In genomic region chr9:69018688-69019087, GRCh38 we compare ENCODE assay signal across 32 cellular contexts. TPM values are rescaled to one million over a fixed set of nuclear protein-coding genes. Genes with fewer than 3 reads are reported as not detected.
DNase-seq lines count a peak whose midpoint lies in the region; ATAC-seq and TF ChIP-seq lines count a peak whose summit lies in the region.
"Had no signal": no experiment of that assay in that cellular context is flagged by ENCODE, and none has a peak within 500 bp of the region (broad histone marks: within the 10 kb centered on the region; RNA-seq: fewer than 3 reads in every experiment).

No MANE protein-coding gene starts in this region.

- no peak for DNase-seq in activated naive CD4-positive, alpha-beta T cell treated with anti-CD3 and anti-CD28 coated beads, Interleukin-2, amount 10 ng/mL, durations not matched to agents 7 days and 5 days
- no peak for DNase-seq in activated naive CD4-positive, alpha-beta T cell treated with anti-CD3 and anti-CD28 coated beads, Interleukin-2, amount 50 U/mL, for 16 hours
- DNase-seq in OCI-LY7 (ENCODE audit: low spot score) (no peak), prostate gland (ENCODE audit: low spot score) (no peak)
- DNase-seq in naive thymus-derived CD4-positive, alpha-beta T cell: no peak
- DNase-seq: activated B cell treated with CpG ODN at 0.5 μM for 24 hours; activated CD4-positive, alpha-beta T cell treated with anti-CD3 and anti-CD28 coated beads, Interleukin-2, amount 50 U/mL, for 48 hours; activated T-cell treated with anti-CD3 and anti-CD28 coated beads for 4 hours; C1 segment of cervical spinal cord; Caco-2; DMS79; effector CD4-positive, alpha-beta T cell; hippocampal formation; left cardiac atrium; mucosa of descending colon; NCI-H1930; nephron progenitor cell; pancreas; Peyer's patch; retina; SHP77; T-helper 9 cell had no signal

- no peak overlapping the region for H3K27ac ChIP-seq in OCI-LY7 (ENCODE audit: low read depth, low read length, poor library complexity, severe bottlenecking)
- no peak overlapping the region for H3K27ac ChIP-seq in naive thymus-derived CD4-positive, alpha-beta T cell (ENCODE audit: low read depth, low read length)
- no peak overlapping the region for H3K27ac ChIP-seq in prostate gland
- H3K27ac ChIP-seq: ascending aorta, KMS-11, pancreas, Peyer's patch, skin epidermis had no signal

- H3K79me2 ChIP-seq in OCI-LY7 (ENCODE audit: insufficient read depth, low read depth, low read length): no peaks in the 10 kb centered on the region

- WGBS in prostate gland: 71% methylated on average over 4 of the region's 4 CpGs

- intact Hi-C loops in OCI-LY7 (cut with micrococcal nuclease; ENCODE audit: unreplicated experiment) (no loop called here), prostate gland (cut with DNase I) (loop anchor here (5.0 kb wide), 1 partner anchor 436 kb away; no protein-coding TSS in a partner anchor)
- intact Hi-C loops in naive thymus-derived CD4-positive, alpha-beta T cell (cut with micrococcal nuclease): loop anchor here (1.0 kb wide), 2 partner anchors 9 to 17 kb away; partner anchors contain the start of gene FXN (in 1 of the 2)

- POLR2A ChIA-PET in OCI-LY7 (lab: Charles Lee): no interaction called here
- POLR2A ChIA-PET in naive thymus-derived CD4-positive, alpha-beta T cell (lab: Charles Lee): interaction anchor here (0.7 kb wide), 1 partner anchor 10 kb away, joined by 3 read pairs; no protein-coding TSS in a partner anchor

- no peak for ATAC-seq in naive thymus-derived CD4-positive, alpha-beta T cell
- ATAC-seq in HG03139 (IDR thresholded peaks at IDR 0.05; ENCODE audit: unreplicated experiment): no peak
- ATAC-seq: GM23338; left cardiac atrium; mucosa of descending colon; pancreas; stimulated activated memory B cell treated with anti-CD40 and anti-IgM and Interleukin-4, amounts not matched to agents 10 μg/mL and 1 μg/mL and 100 μg/mL, for 72 hours had no signal

- H3K9me3 Mint-ChIP-seq in activated naive CD4-positive, alpha-beta T cell treated with anti-CD3 and anti-CD28 coated beads, Interleukin-2, amount 10 ng/mL, durations not matched to agents 7 days and 5 days: no peaks in the 10 kb centered on the region
- no peaks in the 10 kb centered on the region for H3K9me3 Mint-ChIP-seq in naive thymus-derived CD4-positive, alpha-beta T cell
- H3K9me3 Mint-ChIP-seq: activated B cell treated with CpG ODN at 0.5 μM for 24 hours; activated T-helper 2 cell treated with anti-CD3 and anti-CD28 coated beads, Interferon-gamma antibody, Interleukin-2, Interleukin-4, amounts not matched to agents 10 μg/mL and 5 μg/mL and 100 μg/mL, durations not matched to agents 14 hours and 24 hours and 36 hours; GM23338; stimulated activated memory B cell treated with anti-CD40 and anti-IgM and Interleukin-4, amounts not matched to agents 10 μg/mL and 1 μg/mL and 100 μg/mL, for 72 hours; type B pancreatic cell had no signal

- no peaks in the 10 kb centered on the region for H3K27me3 ChIP-seq in naive thymus-derived CD4-positive, alpha-beta T cell (ENCODE audit: control insufficient read depth in 2 of 2, insufficient read depth in 2 of 2, low read length in 2 of 2)
- H3K27me3 ChIP-seq in prostate gland (replicated peaks; ENCODE audit: insufficient read depth): no peaks in the 10 kb centered on the region
- H3K27me3 ChIP-seq: ascending aorta, pancreas, Peyer's patch had no signal

- no peaks in the 10 kb centered on the region for H3K9me3 ChIP-seq in OCI-LY7 (ENCODE audit: low read length)
- H3K9me3 ChIP-seq in naive thymus-derived CD4-positive, alpha-beta T cell (ENCODE audit: control insufficient read depth in 2 of 3, low read length in 3 of 3): no peaks in the 10 kb centered on the region
- no peaks in the 10 kb centered on the region for H3K9me3 ChIP-seq in prostate gland
- H3K9me3 ChIP-seq: ascending aorta, Caco-2, mucosa of descending colon, pancreas, Peyer's patch had no signal

- H3K4me1 Mint-ChIP-seq in activated naive CD4-positive, alpha-beta T cell treated with anti-CD3 and anti-CD28 coated beads, Interleukin-2, amount 10 ng/mL, durations not matched to agents 7 days and 5 days: peaks cover 53% of the 10 kb centered on the region
- peaks cover 26 to 47% (median 41%) of the 10 kb centered on the region in 7 donors for H3K4me1 Mint-ChIP-seq in naive thymus-derived CD4-positive, alpha-beta T cell
- H3K4me1 Mint-ChIP-seq: stimulated activated memory B cell treated with anti-CD40 and anti-IgM and Interleukin-4, amounts not matched to agents 10 μg/mL and 1 μg/mL and 100 μg/mL, for 72 hours had no signal

- H3K36me3 ChIP-seq in OCI-LY7 (ENCODE audit: insufficient read depth, low read length): no peaks in the 10 kb centered on the region
- no peaks in the 10 kb centered on the region for H3K36me3 ChIP-seq in naive thymus-derived CD4-positive, alpha-beta T cell (ENCODE audit: control insufficient read depth in 2 of 3, insufficient read depth in 3 of 3, low read length in 3 of 3)
- H3K36me3 ChIP-seq in prostate gland: no peaks in the 10 kb centered on the region
- H3K36me3 ChIP-seq: ascending aorta, pancreas, Peyer's patch had no signal

- H3K4me2 ChIP-seq in OCI-LY7 (ENCODE audit: low read length): no peak overlapping the region
- H3K4me2 ChIP-seq: GM23338, KMS-11 had no signal

- peak overlapping the region; percentile 53 for H3K27ac Mint-ChIP-seq in activated naive CD4-positive, alpha-beta T cell treated with anti-CD3 and anti-CD28 coated beads, Interleukin-2, amount 10 ng/mL, durations not matched to agents 7 days and 5 days
- H3K27ac Mint-ChIP-seq in naive thymus-derived CD4-positive, alpha-beta T cell: peak overlapping the region in 8 of 9 donors; percentile 15 to 84 (median 62)
- H3K27ac Mint-ChIP-seq: activated B cell treated with CpG ODN at 0.5 μM for 24 hours; activated T-helper 2 cell treated with anti-CD3 and anti-CD28 coated beads, Interferon-gamma antibody, Interleukin-2, Interleukin-4, amounts not matched to agents 10 μg/mL and 5 μg/mL and 100 μg/mL, durations not matched to agents 14 hours and 24 hours and 36 hours; GM23338; nephron progenitor cell; stimulated activated memory B cell treated with anti-CD40 and anti-IgM and Interleukin-4, amounts not matched to agents 10 μg/mL and 1 μg/mL and 100 μg/mL, for 72 hours; type B pancreatic cell had no signal

- no peaks in the 10 kb centered on the region for H3K9me2 ChIP-seq in OCI-LY7 (ENCODE audit: insufficient read depth, low read length)

- TF ChIP-seq CTCF in GM12873 (IDR thresholded peaks at IDR 0.05; ENCODE audit: insufficient read depth, low read depth, low read length, missing control alignments) (peak; percentile 10), OCI-LY7 (conservative IDR thresholded peaks at IDR 0.05; ENCODE audit: low read length) (peak; percentile 39), prostate gland (IDR thresholded peaks at IDR 0.05) (no peak)

- CTCF ChIA-PET in activated naive CD4-positive, alpha-beta T cell treated with anti-CD3 and anti-CD28 coated beads, Interleukin-2, amount 10 ng/mL, durations not matched to agents 7 days and 5 days (lab: Charles Lee): interaction anchor here (0.8 to 1.9 kb wide), 5 partner anchors 8 to 160 kb away, joined by 3 to 10 read pairs (median 3); partner anchors contain the start of gene FXN
- CTCF ChIA-PET in OCI-LY7 (lab: Charles Lee; ENCODE audit: unreplicated experiment): no interaction called here
- CTCF ChIA-PET in naive thymus-derived CD4-positive, alpha-beta T cell (lab: Charles Lee): interaction anchor here (1.5 to 2.9 kb wide), 3 partner anchors 10 to 19 kb away, joined by 5 to 17 read pairs (median 9); no protein-coding TSS in a partner anchor

- no peak overlapping the region for H2AFZ ChIP-seq in OCI-LY7 (ENCODE audit: low read length)

- no TSS peak for BruUV-seq in OCI-LY7 (replicated peaks; lab: Mats Ljungman, UMichigan)

- H3K36me3 Mint-ChIP-seq in activated naive CD4-positive, alpha-beta T cell treated with anti-CD3 and anti-CD28 coated beads, Interleukin-2, amount 10 ng/mL, durations not matched to agents 7 days and 5 days: no peaks in the 10 kb centered on the region
- peaks cover 0 to 3% (median 0%) of the 10 kb centered on the region in 5 donors for H3K36me3 Mint-ChIP-seq in naive thymus-derived CD4-positive, alpha-beta T cell
- H3K36me3 Mint-ChIP-seq: stimulated activated memory B cell treated with anti-CD40 and anti-IgM and Interleukin-4, amounts not matched to agents 10 μg/mL and 1 μg/mL and 100 μg/mL, for 72 hours; type B pancreatic cell had no signal

- TF ChIP-seq POLR2A in prostate gland (IDR thresholded peaks at IDR 0.05): no peak

- H3K27me3 Mint-ChIP-seq in activated naive CD4-positive, alpha-beta T cell treated with anti-CD3 and anti-CD28 coated beads, Interleukin-2, amount 10 ng/mL, durations not matched to agents 7 days and 5 days: peaks cover 28% of the 10 kb centered on the region
- peaks cover 0 to 20% (median 4%) of the 10 kb centered on the region in 5 donors for H3K27me3 Mint-ChIP-seq in naive thymus-derived CD4-positive, alpha-beta T cell
- H3K27me3 Mint-ChIP-seq: activated B cell treated with CpG ODN at 0.5 μM for 24 hours; stimulated activated memory B cell treated with anti-CD40 and anti-IgM and Interleukin-4, amounts not matched to agents 10 μg/mL and 1 μg/mL and 100 μg/mL, for 72 hours; type B pancreatic cell had no signal

- H3K4me1 ChIP-seq in OCI-LY7 (ENCODE audit: insufficient read depth, low read length, poor library complexity, severe bottlenecking) (no peaks in the 10 kb centered on the region), prostate gland (replicated peaks) (no peaks in the 10 kb centered on the region)
- H3K4me1 ChIP-seq in naive thymus-derived CD4-positive, alpha-beta T cell (ENCODE audit: control insufficient read depth in 2 of 2, insufficient read depth in 2 of 2, low read length in 2 of 2): peaks cover 7 to 21% of the 10 kb centered on the region in 2 donors
- H3K4me1 ChIP-seq: ascending aorta, Caco-2, pancreas, Peyer's patch had no signal

- H3K4me3 Mint-ChIP-seq in activated naive CD4-positive, alpha-beta T cell treated with anti-CD3 and anti-CD28 coated beads, Interleukin-2, amount 10 ng/mL, durations not matched to agents 7 days and 5 days: no peak overlapping the region
- H3K4me3 Mint-ChIP-seq in naive thymus-derived CD4-positive, alpha-beta T cell: peak overlapping the region in 8 of 10 donors; percentile 18 to 55 (median 44)
- H3K4me3 Mint-ChIP-seq: activated B cell treated with CpG ODN at 0.5 μM for 24 hours; GM23338; nephron progenitor cell; stimulated activated memory B cell treated with anti-CD40 and anti-IgM and Interleukin-4, amounts not matched to agents 10 μg/mL and 1 μg/mL and 100 μg/mL, for 72 hours; type B pancreatic cell had no signal

- H3K4me3 ChIP-seq in OCI-LY7 (ENCODE audit: low read depth, low read length, poor library complexity, severe bottlenecking) (no peak overlapping the region), prostate gland (no peak overlapping the region)
- no peak overlapping the region for H3K4me3 ChIP-seq in naive thymus-derived CD4-positive, alpha-beta T cell (ENCODE audit: low read length)
- H3K4me3 ChIP-seq: ascending aorta, GM23338, mucosa of descending colon, pancreas, Peyer's patch, skin epidermis had no signal

- no peaks in the 10 kb centered on the region for H4K20me1 ChIP-seq in OCI-LY7 (ENCODE audit: insufficient read depth, low read length)

RNA-seq across cellular contexts. Expression of gene PRKACG, which starts 4.8 kb away (rescaled TPM):
- total RNA-seq in OCI-LY7 (2014; rRNA removed; shearing (Covaris generic)): not detected in 2 replicates
- not detected in 2 replicates for total RNA-seq in OCI-LY7 (2022)
- total RNA-seq in naive thymus-derived CD4-positive, alpha-beta T cell: not detected
- not detected for polyA plus RNA-seq in naive thymus-derived CD4-positive, alpha-beta T cell
- total RNA-seq in prostate gland: 1 to 10 TPM in 1 of 2 donors, not detected in 1; 5.1 TPM
- total RNA-seq: activated B cell treated with CpG ODN at 0.5 μM for 24 hours; activated T-helper 2 cell treated with anti-CD3 and anti-CD28 coated beads, Interferon-gamma antibody, Interleukin-2, Interleukin-4, amounts not matched to agents 10 μg/mL and 5 μg/mL and 100 μg/mL, durations not matched to agents 14 hours and 24 hours and 36 hours; ascending aorta; Caco-2; GM23338; left cardiac atrium; lung microvascular endothelial cell; mucosa of descending colon; pancreas; Peyer's patch had no signal
- polyA plus RNA-seq: GM23338, pancreas had no signal

RNA-seq across cellular contexts. Expression of gene FXN, which starts 16.9 kb away (rescaled TPM):
- 5.6 and 6.9 TPM in 2 replicates for total RNA-seq in OCI-LY7 (2014; rRNA removed; shearing (Covaris generic))
- total RNA-seq in OCI-LY7 (2022) (33.6 and 36.1 TPM in 2 replicates), prostate gland (10 to 100 TPM in 1 of 2 donors, 1 to 10 TPM in 1; 9.6 to 17.8 TPM)
- 10 to 100 TPM; 16.7 to 28.3 (median 19.1) TPM for total RNA-seq in naive thymus-derived CD4-positive, alpha-beta T cell
- polyA plus RNA-seq in naive thymus-derived CD4-positive, alpha-beta T cell: 10 to 100 TPM; 56.7 to 84.7 TPM
- total RNA-seq: ascending aorta had no signal

Comparison
In these comparisons a context has a peak if more than half of its experiments do, and no peak if none do; other contexts are left out.
1. CTCF ChIP-seq: peak in GM12873 (single experiment) and OCI-LY7 (single experiment); none in prostate gland (0 of 4).